In genomic region chr15:74787251-74788041, GRCh38 we compare ENCODE assay signal across 9 cellular contexts. TPM values are rescaled to one million over a fixed set of nuclear protein-coding genes. Genes with fewer than 3 reads are reported as not detected.
DNase-seq lines count a peak whose midpoint lies in the region; ATAC-seq and TF ChIP-seq lines count a peak whose summit lies in the region.
"Had no signal": no experiment of that assay in that cellular context is flagged by ENCODE, and none has a peak within 500 bp of the region (broad histone marks: within the 10 kb centered on the region; RNA-seq: fewer than 3 reads in every experiment).

No MANE protein-coding gene starts in this region.

- no peak overlapping the region for H3K9ac ChIP-seq in SK-N-SH

- in situ Hi-C loops in gastrocnemius medialis (cut with MboI; ENCODE audit: low sequenced_read_pairs in 4 of 4): no loop called here

- 0 out of 4 replicates have a peak overlapping the region, but pooled peaks of 1 of the 2 experiments have one; percentile 17 for H3K27ac ChIP-seq in SK-N-SH (ENCODE audit: low read depth in 2 of 2, low read length in 1 of 2)
- peak overlapping the region; percentile 70 to 84 (median 80) for H3K27ac ChIP-seq in gastrocnemius medialis
- H3K27ac ChIP-seq: PC-9 had no signal

- H3F3A ChIP-seq in SK-N-SH (replicated peaks; ENCODE audit: insufficient read depth): peaks cover 14% of the 10 kb centered on the region

- 62% methylated on average over 12 of the region's 13 CpGs for WGBS in SK-N-SH (ENCODE audit: low lambda C conversion rate)

- H3K9me3 ChIP-seq in BE2C (no peaks in the 10 kb centered on the region), SK-N-SH (no peaks in the 10 kb centered on the region), gastrocnemius medialis (no peaks in the 10 kb centered on the region)

- 0 out of 2 replicates have a peak, but pooled peaks have one; percentile 13 for TF ChIP-seq RAD21 in SK-N-SH (IDR thresholded peaks at IDR 0.05; ENCODE audit: low read length)

- POLR2A ChIA-PET in SK-N-SH (lab: Yijun Ruan, JAX): no interaction called here

- H2AFZ ChIP-seq in SK-N-SH (ENCODE audit: low read depth): no peak overlapping the region
- H2AFZ ChIP-seq: PC-9 had no signal

- TF ChIP-seq POLR2A in gastrocnemius medialis (IDR thresholded peaks at IDR 0.05): no peak

- no peaks in the 10 kb centered on the region for H3K27me3 ChIP-seq in BE2C
- H3K27me3 ChIP-seq in SK-N-SH (ENCODE audit: insufficient read depth): no peaks in the 10 kb centered on the region
- H3K27me3 ChIP-seq in gastrocnemius medialis: no peaks in the 10 kb centered on the region

- DNase-seq in BE2C: peak; percentile 80
- DNase-seq in GM19240 (ENCODE audit: insufficient read length, low spot score): peak; percentile 75
- DNase-seq in SK-N-SH: peak; percentile 69
- peak; percentile 91 for DNase-seq in activated naive CD4-positive, alpha-beta T cell treated with anti-CD3 and anti-CD28 coated beads, Interleukin-2, amount 50 U/mL, for 16 hours
- peak; percentile 88 for DNase-seq in Right ventricle myocardium inferior (ENCODE audit: missing footprints)
- DNase-seq in gastrocnemius medialis: peak in 1 of 2 donors; percentile 57
- no peak for DNase-seq in GOT3 (lab: John Stamatoyannopoulos, UW)

- no peaks in the 10 kb centered on the region for H3K9me2 ChIP-seq in SK-N-SH

- ATAC-seq in HG03432 (IDR thresholded peaks at IDR 0.05; ENCODE audit: unreplicated experiment): peak; percentile 47
- ATAC-seq in Right ventricle myocardium inferior: peak; percentile 34
- ATAC-seq in gastrocnemius medialis: peak in 1 of 2 donors; percentile 13

- no peak for TF ChIP-seq EP300 in SK-N-SH (IDR thresholded peaks at IDR 0.05; ENCODE audit: borderline replicate concordance in 1 of 2, low read depth in 1 of 2, low read length in 1 of 2)

- H4K20me1 ChIP-seq in SK-N-SH (ENCODE audit: insufficient read depth): peaks cover 96% of the 10 kb centered on the region

- H3K36me3 ChIP-seq in BE2C (peaks cover 7% of the 10 kb centered on the region; the same call in 1 of the 2 replicates), SK-N-SH (replicated peaks in 1 of 2; ENCODE audit: control insufficient read depth in 1 of 2, insufficient read depth in 2 of 2, low read length in 1 of 2) (peaks cover 0 to 10% of the 10 kb centered on the region in 2 experiments), gastrocnemius medialis (no peaks in the 10 kb centered on the region)

- H3K4me1 ChIP-seq in BE2C (peaks cover 13% of the 10 kb centered on the region), SK-N-SH (ENCODE audit: control insufficient read depth in 1 of 2, insufficient read depth in 2 of 2, low read depth in 1 of 2, low read length in 1 of 2) (peaks cover 21 to 70% of the 10 kb centered on the region in 2 experiments), gastrocnemius medialis (peaks cover 81 to 90% of the 10 kb centered on the region in 2 donors)

- H3K4me2 ChIP-seq in SK-N-SH: no peak overlapping the region
- H3K4me2 ChIP-seq: PC-9 had no signal

- peak; percentile 80 for TF ChIP-seq CTCF in BE2C (IDR thresholded peaks at IDR 0.05; ENCODE audit: low read depth, low read length)
- TF ChIP-seq CTCF in SK-N-SH (IDR thresholded peaks at IDR 0.05): peak; percentile 55
- peak in 2 of 5 experiments; percentile 6 to 19 for TF ChIP-seq CTCF in gastrocnemius medialis (IDR thresholded peaks at IDR 0.05 in 4 of 5, conservative IDR thresholded peaks at IDR 0.05 in 1 of 5)

- CTCF ChIA-PET in SK-N-SH (lab: Yijun Ruan, JAX): interaction anchor here (0.6 to 4.5 kb wide), 28 partner anchors 8 to 417 kb away, joined by 3 to 23 read pairs (median 6); partner anchors contain the start of genes CPLX3, MPI and ULK3

- H3K4me3 ChIP-seq in BE2C (ENCODE audit: low read depth, low read length): no peak overlapping the region
- no peak overlapping the region; a peak in 1 of 4 replicates for H3K4me3 ChIP-seq in SK-N-SH (ENCODE audit: low read depth in 2 of 2, low read length in 1 of 2)
- no peak overlapping the region for H3K4me3 ChIP-seq in gastrocnemius medialis
- H3K4me3 ChIP-seq: PC-9 had no signal

- intact Hi-C loops in Right ventricle myocardium inferior (cut with DNase I): loop anchor here (5.0 kb wide), 1 partner anchor 105 kb away; the partner anchor contains the start of gene MPI
- intact Hi-C loops in gastrocnemius medialis (cut with DNase I; ENCODE audit: low total_unique reads): loop anchor here (10.0 kb wide), 1 partner anchor 243 kb away; the partner anchor contains the start of gene ARID3B

- H3K79me2 ChIP-seq in SK-N-SH (ENCODE audit: insufficient read depth): peaks cover 99% of the 10 kb centered on the region

TF ChIP-seq in SK-N-SH, 30 proteins besides CTCF, POLR2A, EP300 and RAD21:
- no peak for TF ChIP-seq REST (IDR thresholded peaks at IDR 0.05; ENCODE audit: low read depth, low read length)
- TF ChIP-seq GATA2 (CRISPR knock-in tag; IDR thresholded peaks at IDR 0.05): no peak
- no peak for TF ChIP-seq EZH2phosphoT487 (IDR thresholded peaks at IDR 0.05; ENCODE audit: borderline replicate concordance, low read depth)
- no peak for TF ChIP-seq MEF2A (IDR thresholded peaks at IDR 0.05; ENCODE audit: borderline replicate concordance, low read depth)
- peak; percentile 10; the same call in 1 of the 2 replicates for TF ChIP-seq SMC3 (IDR thresholded peaks at IDR 0.05; ENCODE audit: low read depth, low read length)
- peak; percentile 45; the same call in 1 of the 2 replicates for TF ChIP-seq MXI1 (IDR thresholded peaks at IDR 0.05; ENCODE audit: low read depth, low read length)

RNA-seq across cellular contexts. Expression of gene CSK, which starts 5.6 kb away (rescaled TPM):
- polyA plus RNA-seq in BE2C (2012; ENCODE audit: insufficient read depth, insufficient read length, low read depth): 311 TPM
- 34.7 and 53.1 TPM in 2 replicates for polyA plus RNA-seq in SK-N-SH (2012; rRNA removed)
- 25.5 and 43.5 TPM in 2 replicates for polyA plus RNA-seq in SK-N-SH (2012; cell fraction: cytosol; rRNA removed)
- polyA plus RNA-seq in SK-N-SH (2012; cell fraction: nucleus; rRNA removed): 94.6 and 111 TPM in 2 replicates
- total RNA-seq in Right ventricle myocardium inferior (41.8 TPM), gastrocnemius medialis (10 to 100 TPM in 2 of 4 donors, 1 to 10 TPM in 2; 6.4 to 11.7 (median 10.8) TPM)

RNA-seq across cellular contexts. Expression of gene LMAN1L, which starts 25.2 kb away (rescaled TPM):
- 0.73 TPM for polyA plus RNA-seq in BE2C (2012; ENCODE audit: insufficient read depth, insufficient read length, low read depth)
- polyA plus RNA-seq in SK-N-SH (2012; rRNA removed): 0.02 TPM in 1 of 2 replicates, not detected in the other
- not detected in 2 replicates for polyA plus RNA-seq in SK-N-SH (2012; cell fraction: cytosol; rRNA removed)
- 0.04 and 0.08 TPM in 2 replicates for polyA plus RNA-seq in SK-N-SH (2012; cell fraction: nucleus; rRNA removed)
- total RNA-seq in Right ventricle myocardium inferior: 21.9 TPM
- total RNA-seq in gastrocnemius medialis: not detected
- total RNA-seq: PC-9 had no signal

RNA-seq across cellular contexts. Expression of gene CYP1A2, which starts 38.8 kb away (rescaled TPM):
- polyA plus RNA-seq in BE2C (2012; ENCODE audit: insufficient read depth, insufficient read length, low read depth): not detected
- polyA plus RNA-seq in SK-N-SH (2012; rRNA removed): not detected in 2 replicates
- not detected in 2 replicates for polyA plus RNA-seq in SK-N-SH (2012; cell fraction: cytosol; rRNA removed)
- polyA plus RNA-seq in SK-N-SH (2012; cell fraction: nucleus; rRNA removed): not detected in 2 replicates
- total RNA-seq in Right ventricle myocardium inferior (not detected), gastrocnemius medialis (not detected)
- total RNA-seq: PC-9 had no signal

RNA-seq across cellular contexts. Expression of gene CPLX3, which starts 39.0 kb away (rescaled TPM):
- not detected for polyA plus RNA-seq in BE2C (2012; ENCODE audit: insufficient read depth, insufficient read length, low read depth)
- polyA plus RNA-seq in SK-N-SH (2012; rRNA removed): not detected in 2 replicates
- not detected in 2 replicates for polyA plus RNA-seq in SK-N-SH (2012; cell fraction: cytosol; rRNA removed)
- polyA plus RNA-seq in SK-N-SH (2012; cell fraction: nucleus; rRNA removed): 0.08 and 0.23 TPM in 2 replicates
- total RNA-seq in Right ventricle myocardium inferior: 2.8 TPM
- total RNA-seq in gastrocnemius medialis: not detected
- total RNA-seq: PC-9 had no signal

RNA-seq across cellular contexts. Expression of gene ULK3, which starts 55.5 kb away (rescaled TPM):
- 152 TPM for polyA plus RNA-seq in BE2C (2012; ENCODE audit: insufficient read depth, insufficient read length, low read depth)
- polyA plus RNA-seq in SK-N-SH (2012; rRNA removed): 41.3 and 55.3 TPM in 2 replicates
- polyA plus RNA-seq in SK-N-SH (2012; cell fraction: cytosol; rRNA removed): 11.1 and 17.6 TPM in 2 replicates
- 300 and 348 TPM in 2 replicates for polyA plus RNA-seq in SK-N-SH (2012; cell fraction: nucleus; rRNA removed)
- 42.3 TPM for total RNA-seq in Right ventricle myocardium inferior
- 10 to 100 TPM; 39.0 to 56.5 (median 48.1) TPM for total RNA-seq in gastrocnemius medialis

Comparison
In these comparisons a context has a peak if more than half of its experiments do, and no peak if none do; other contexts are left out.
1. RNA of gene LMAN1L, which starts 25.2 kb away (total RNA-seq): 21.9 TPM in Right ventricle myocardium inferior (single experiment); not detected in gastrocnemius medialis; every median in the first group is over 10 times any median in the second.